ENCODE assay signal across 8 cellular contexts in genomic region chr2:174699993-174700766, GRCh38.
DNase-seq lines count a peak whose midpoint lies in the region; ATAC-seq, FAIRE-seq and TF ChIP-seq lines count a peak whose summit lies in the region.

No MANE protein-coding gene starts in this region.

- FAIRE-seq in islet of Langerhans (lab: Jason Lieb, UNC): peak; percentile 93

- no peak overlapping the region for H3K4me3 ChIP-seq in brain microvascular endothelial cell (ENCODE audit: low read depth, low read length)

- no peaks in the 10 kb centered on the region for H3K9me3 Mint-ChIP-seq in activated naive CD4-positive, alpha-beta T cell treated with anti-CD3 and anti-CD28 coated beads, Interleukin-2, amount 50 U/mL, for 72 hours

- no peaks in the 10 kb centered on the region for H3K36me3 Mint-ChIP-seq in activated naive CD4-positive, alpha-beta T cell treated with anti-CD3 and anti-CD28 coated beads, Interleukin-2, amount 50 U/mL, for 72 hours

- in situ Hi-C loops in brain microvascular endothelial cell (cut with HindIII; ENCODE audit: low pct_ligation_motif_present, low sequenced_read_pairs): loop anchor here (25.0 kb wide), 1 partner anchor 113 kb away; the partner anchor contains the start of gene WIPF1

- peak; percentile 59 to 63 for ATAC-seq in activated naive CD4-positive, alpha-beta T cell treated with anti-CD3 and anti-CD28 coated beads, Interleukin-2, amount 50 U/mL, for 72 hours
- ATAC-seq in HG02885 (IDR thresholded peaks at IDR 0.05; ENCODE audit: poor library complexity, unreplicated experiment): peak; percentile 52

- H3K27me3 ChIP-seq in brain microvascular endothelial cell (replicated peaks): no peaks in the 10 kb centered on the region

- peak; percentile 49 for TF ChIP-seq CTCF in brain microvascular endothelial cell (IDR thresholded peaks at IDR 0.05; ENCODE audit: low read depth, low read length, missing control alignments)

- DNase-seq in activated naive CD4-positive, alpha-beta T cell treated with anti-CD3 and anti-CD28 coated beads, Interleukin-2, amount 50 U/mL, for 72 hours (ENCODE audit: low spot score in 2 of 2): peak in 1 of 2 donors; percentile 39
- DNase-seq in activated naive CD4-positive, alpha-beta T cell (lab: John Stamatoyannopoulos, UW): no peak
- DNase-seq in NCI-H82 treated with DMSO at 0.1 percent for 48 hours (lab: John Stamatoyannopoulos, UW; ENCODE audit: unreplicated experiment) (peak; percentile 57), brain microvascular endothelial cell (no peak), superior temporal gyrus (ENCODE audit: extremely low spot score) (peak; percentile 88), OCI-M2 (lab: John Stamatoyannopoulos, UW; ENCODE audit: unreplicated experiment) (no peak)

- H3K27ac ChIP-seq in brain microvascular endothelial cell: no peak overlapping the region

- H3K27ac Mint-ChIP-seq in activated naive CD4-positive, alpha-beta T cell treated with anti-CD3 and anti-CD28 coated beads, Interleukin-2, amount 50 U/mL, for 72 hours: no peak overlapping the region

- no peaks in the 10 kb centered on the region for H3K36me3 ChIP-seq in brain microvascular endothelial cell (replicated peaks)

Comparison
In these comparisons a context has a peak if more than half of its experiments do, and no peak if none do; other contexts are left out.
1. DNase-seq: peak in NCI-H82 treated with DMSO at 0.1 percent for 48 hours (single experiment) and superior temporal gyrus (single experiment); none in activated naive CD4-positive, alpha-beta T cell (0 of 4), brain microvascular endothelial cell (single experiment) and OCI-M2 (single experiment).